Comparison of ENCODE assay signal across 8 cellular contexts in the genomic region with DNA sequence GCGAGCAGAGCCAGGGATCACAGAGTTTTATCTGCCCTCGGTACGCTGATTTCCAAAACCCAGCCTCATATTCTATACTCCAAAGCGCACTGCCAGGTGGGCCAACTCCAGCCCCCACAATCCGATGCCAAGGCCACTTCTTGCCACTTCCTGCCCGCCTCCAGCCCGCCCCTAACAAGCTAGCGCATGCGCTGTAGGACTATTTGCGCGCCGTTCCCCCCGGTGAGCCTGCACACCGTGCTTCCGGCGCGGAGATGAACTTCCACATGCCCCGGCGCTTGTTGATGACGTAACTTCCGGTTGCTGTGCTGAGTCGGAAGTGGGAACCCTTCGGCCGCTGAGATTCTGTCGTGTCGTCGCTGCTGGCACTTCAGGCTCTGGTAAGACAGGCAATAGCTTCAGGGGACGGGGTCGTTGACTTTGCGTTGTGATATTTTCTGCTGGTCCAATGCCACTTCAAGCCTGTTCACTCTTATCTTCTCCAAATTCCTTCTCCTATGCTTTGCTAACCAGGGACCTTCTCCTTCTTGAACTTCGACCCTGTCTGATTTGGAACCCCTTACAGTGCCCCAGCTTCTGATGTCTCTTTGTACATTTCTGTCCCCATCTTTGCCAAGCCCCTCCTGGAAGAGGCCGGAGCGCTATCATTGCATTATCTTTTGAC. TPM values are rescaled to one million over a fixed set of nuclear protein-coding genes. Genes with fewer than 3 reads are reported as not detected.
DNase-seq lines count a peak whose midpoint lies in the region; ATAC-seq and TF ChIP-seq lines count a peak whose summit lies in the region.

A gene with protein sequence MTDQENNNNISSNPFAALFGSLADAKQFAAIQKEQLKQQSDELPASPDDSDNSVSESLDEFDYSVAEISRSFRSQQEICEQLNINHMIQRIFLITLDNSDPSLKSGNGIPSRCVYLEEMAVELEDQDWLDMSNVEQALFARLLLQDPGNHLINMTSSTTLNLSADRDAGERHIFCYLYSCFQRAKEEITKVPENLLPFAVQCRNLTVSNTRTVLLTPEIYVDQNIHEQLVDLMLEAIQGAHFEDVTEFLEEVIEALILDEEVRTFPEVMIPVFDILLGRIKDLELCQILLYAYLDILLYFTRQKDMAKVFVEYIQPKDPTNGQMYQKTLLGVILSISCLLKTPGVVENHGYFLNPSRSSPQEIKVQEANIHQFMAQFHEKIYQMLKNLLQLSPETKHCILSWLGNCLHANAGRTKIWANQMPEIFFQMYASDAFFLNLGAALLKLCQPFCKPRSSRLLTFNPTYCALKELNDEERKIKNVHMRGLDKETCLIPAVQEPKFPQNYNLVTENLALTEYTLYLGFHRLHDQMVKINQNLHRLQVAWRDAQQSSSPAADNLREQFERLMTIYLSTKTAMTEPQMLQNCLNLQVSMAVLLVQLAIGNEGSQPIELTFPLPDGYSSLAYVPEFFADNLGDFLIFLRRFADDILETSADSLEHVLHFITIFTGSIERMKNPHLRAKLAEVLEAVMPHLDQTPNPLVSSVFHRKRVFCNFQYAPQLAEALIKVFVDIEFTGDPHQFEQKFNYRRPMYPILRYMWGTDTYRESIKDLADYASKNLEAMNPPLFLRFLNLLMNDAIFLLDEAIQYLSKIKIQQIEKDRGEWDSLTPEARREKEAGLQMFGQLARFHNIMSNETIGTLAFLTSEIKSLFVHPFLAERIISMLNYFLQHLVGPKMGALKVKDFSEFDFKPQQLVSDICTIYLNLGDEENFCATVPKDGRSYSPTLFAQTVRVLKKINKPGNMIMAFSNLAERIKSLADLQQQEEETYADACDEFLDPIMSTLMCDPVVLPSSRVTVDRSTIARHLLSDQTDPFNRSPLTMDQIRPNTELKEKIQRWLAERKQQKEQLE (plus strand): TSS at position 306 of the 664 bp plus-strand sequence. CDS start 5,481 bp downstream, outside the sequence.

- peak within 1 kb of the TSS; percentile 94 for H3K4me3 ChIP-seq in LNCaP clone FGC (ENCODE audit: low read depth, low read length)
- peak within 1 kb of the TSS; percentile 97 for H3K4me3 ChIP-seq in fibroblast of mammary gland (ENCODE audit: control insufficient read depth, low read depth, low read length)

- peak; percentile 72 for DNase-seq in DMS53 treated with DMSO at 0.1 percent for 48 hours (lab: John Stamatoyannopoulos, UW; ENCODE audit: unreplicated experiment)
- DNase-seq in LNCaP clone FGC (ENCODE audit: low read depth), result peak; percentile 81
- peak; percentile 78 for DNase-seq in RWPE1 (ENCODE audit: low spot score)
- DNase-seq in fibroblast of mammary gland (ENCODE audit: low read depth), result peak; percentile 93
- DNase-seq in naive thymus-derived CD8-positive, alpha-beta T cell, result peak; percentile 90 to 99 (median 96)
- DNase-seq in stimulated activated naive CD4-positive, alpha-beta T cell (lab: John Stamatoyannopoulos, UW), result peak; percentile 87 to 95 (median 94)

- ATAC-seq in GM21786 (IDR thresholded peaks at IDR 0.05; ENCODE audit: unreplicated experiment), result peak; percentile 83
- ATAC-seq in activated T-helper 17 cell treated with anti-CD3 and anti-CD28 coated beads, Interleukin-2, amount 50 U/mL, for 72 hours (replicated peaks), result peak; percentile 98
- ATAC-seq in naive thymus-derived CD8-positive, alpha-beta T cell, result peak; percentile 86 to 93

- H3K27ac Mint-ChIP-seq in activated T-helper 17 cell treated with anti-CD3 and anti-CD28 coated beads, Interleukin-2, amount 50 U/mL, for 72 hours, result peak within 1 kb of the TSS; percentile 99
- peak within 1 kb of the TSS; percentile 97 to 99 (median 98) for H3K27ac Mint-ChIP-seq in naive thymus-derived CD8-positive, alpha-beta T cell

- no peaks in the 10 kb centered on the region for H3K9me3 Mint-ChIP-seq in activated T-helper 17 cell treated with anti-CD3 and anti-CD28 coated beads, Interleukin-2, amount 50 U/mL, for 72 hours
- H3K9me3 Mint-ChIP-seq in naive thymus-derived CD8-positive, alpha-beta T cell, result no peaks in the 10 kb centered on the region

- peak within 1 kb of the TSS; percentile 44 for H3K27ac ChIP-seq in RWPE1

- POLR2A ChIA-PET in RWPE1 (lab: Yijun Ruan, JAX; ENCODE audit: low non-redundant PET), result interaction anchor here (0.7 kb wide), 1 partner anchor 384 kb away, joined by 4 read pairs; no protein-coding TSS in a partner anchor
- POLR2A ChIA-PET in naive thymus-derived CD8-positive, alpha-beta T cell (lab: Charles Lee), result interaction anchor here (0.5 to 1.8 kb wide), 26 partner anchors 8 to 431 kb away, joined by 3 to 28 read pairs (median 4); a partner anchor contains a TSS

- H3K4me1 Mint-ChIP-seq in activated T-helper 17 cell treated with anti-CD3 and anti-CD28 coated beads, Interleukin-2, amount 50 U/mL, for 72 hours, result peaks cover 30% of the 10 kb centered on the region
- peaks cover 32 to 56% (median 55%) of the 10 kb centered on the region in 4 donors for H3K4me1 Mint-ChIP-seq in naive thymus-derived CD8-positive, alpha-beta T cell

- H3K36me3 Mint-ChIP-seq in activated T-helper 17 cell treated with anti-CD3 and anti-CD28 coated beads, Interleukin-2, amount 50 U/mL, for 72 hours (ENCODE audit: low read depth), result peaks cover 51% of the 10 kb centered on the region
- H3K36me3 Mint-ChIP-seq in naive thymus-derived CD8-positive, alpha-beta T cell, result peaks cover 0 to 41% (median 2%) of the 10 kb centered on the region in 3 donors

- H3K27me3 Mint-ChIP-seq in activated T-helper 17 cell treated with anti-CD3 and anti-CD28 coated beads, Interleukin-2, amount 50 U/mL, for 72 hours, result no peaks in the 10 kb centered on the region
- peaks cover 0 to 4% (median 0%) of the 10 kb centered on the region in 5 donors for H3K27me3 Mint-ChIP-seq in naive thymus-derived CD8-positive, alpha-beta T cell

- TF ChIP-seq CTCF in LNCaP clone FGC (IDR thresholded peaks at IDR 0.05; ENCODE audit: control insufficient read depth, extremely low read depth, insufficient read depth), result no peak
- TF ChIP-seq CTCF in RWPE1 (conservative IDR thresholded peaks at IDR 0.05; ENCODE audit: low read depth), result no peak
- TF ChIP-seq CTCF in fibroblast of mammary gland (conservative IDR thresholded peaks at IDR 0.05; ENCODE audit: control insufficient read depth, insufficient read depth, low read depth, low read length), result no peak

- CTCF ChIA-PET in RWPE1 (lab: Yijun Ruan, JAX), result no interaction called here

- H3K4me3 Mint-ChIP-seq in activated T-helper 17 cell treated with anti-CD3 and anti-CD28 coated beads, Interleukin-2, amount 50 U/mL, for 72 hours, result peak within 1 kb of the TSS; percentile 100
- H3K4me3 Mint-ChIP-seq in naive thymus-derived CD8-positive, alpha-beta T cell, result peak within 1 kb of the TSS; percentile 85 to 98 (median 94)

RNA-seq across cellular contexts. Expression of the gene that starts here (rescaled TPM):
- 10 to 100 TPM; 40.9 to 48.3 TPM for total RNA-seq in activated T-helper 17 cell treated with anti-CD3 and anti-CD28 coated beads, Interleukin-2, amount 50 U/mL, for 72 hours
- total RNA-seq in naive thymus-derived CD8-positive, alpha-beta T cell, result 10 to 100 TPM; 48.7 to 52.8 TPM
- 10 to 100 TPM; 20.7 to 31.0 (median 24.3) TPM for polyA plus RNA-seq in naive thymus-derived CD8-positive, alpha-beta T cell

Comparison
In these comparisons a context has a peak if more than half of its experiments do, and no peak if none do; other contexts are left out.
1. Peak in every context shown above with its lines: DNase-seq, ATAC-seq, H3K4me3 ChIP-seq and H3K27ac ChIP-seq.